8 cellular contexts compared by ENCODE assay signal in the genomic region with DNA sequence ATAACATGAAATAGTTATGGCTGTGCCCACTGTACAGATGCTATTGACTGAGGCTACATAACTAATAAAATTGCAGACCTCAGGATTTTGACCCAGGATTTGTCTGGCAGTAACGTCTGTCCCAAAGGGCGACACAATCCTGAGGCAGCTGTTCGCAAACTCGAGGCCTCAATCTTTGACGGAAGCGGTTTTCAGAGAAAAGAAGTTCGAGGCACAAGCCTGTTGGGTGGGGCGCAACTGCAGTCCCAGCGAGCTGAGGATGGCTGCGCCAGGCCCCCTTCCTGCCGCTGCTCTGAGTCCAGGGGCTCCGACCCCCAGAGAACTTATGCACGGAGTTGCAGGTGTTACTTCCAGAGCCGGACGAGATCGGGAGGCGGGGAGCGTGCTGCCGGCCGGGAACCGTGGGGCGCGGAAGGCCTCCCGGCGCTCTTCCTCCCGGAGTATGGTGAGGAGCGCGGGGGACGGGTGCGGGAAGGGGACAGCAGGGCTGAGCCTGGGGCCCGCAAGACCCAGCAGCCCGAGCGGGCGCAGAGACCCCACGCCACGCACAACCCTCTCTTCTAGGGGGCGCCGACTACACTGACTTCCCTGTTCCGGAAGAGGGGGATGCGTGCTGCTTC. TPM values are rescaled to one million over a fixed set of nuclear protein-coding genes. Genes with fewer than 3 reads are reported as not detected.
DNase-seq lines count a peak whose midpoint lies in the region; ATAC-seq and TF ChIP-seq lines count a peak whose summit lies in the region.

A gene (plus strand): TSS at position 242 of the 620 bp plus-strand sequence. CDS start 18 bp downstream, at position 260.

- 3 to 6% methylated on average over 40 of the region's 40 CpGs for WGBS in sigmoid colon, 2 donors

- peak within 1 kb of the TSS; percentile 24 to 61 (median 52) for H3K4me3 ChIP-seq in sigmoid colon

- no peak for ATAC-seq in HG02642 (IDR thresholded peaks at IDR 0.05; ENCODE audit: poor library complexity, unreplicated experiment)

- TF ChIP-seq POLR2A in sigmoid colon (IDR thresholded peaks at IDR 0.05) = no peak

- H3K36me3 ChIP-seq in sigmoid colon = peaks cover 0 to 22% (median 1%) of the 10 kb centered on the region in 4 donors

- H3K27me3 ChIP-seq in sigmoid colon = no peaks in the 10 kb centered on the region

- intact Hi-C loops in sigmoid colon (cut with DNase I) = no loop called here

- no peaks in the 10 kb centered on the region for H3K27me3 Mint-ChIP-seq in glutamatergic neuron (ENCODE audit: unreplicated experiment)

- H3K4me1 Mint-ChIP-seq in glutamatergic neuron (ENCODE audit: low read depth, unreplicated experiment) = peaks cover 2% of the 10 kb centered on the region

- H3K27ac ChIP-seq in sigmoid colon = peak within 1 kb of the TSS in 2 of 4 donors; percentile 32 to 50

- H3K4me3 Mint-ChIP-seq in glutamatergic neuron (ENCODE audit: unreplicated experiment) = peak within 1 kb of the TSS; percentile 83

- no peak within 1 kb of the TSS for H3K27ac Mint-ChIP-seq in glutamatergic neuron (ENCODE audit: unreplicated experiment)

- H3K9me3 Mint-ChIP-seq in glutamatergic neuron (ENCODE audit: unreplicated experiment) = peaks cover 8% of the 10 kb centered on the region

- DNase-seq in HUDEP-2 (lab: John Stamatoyannopoulos, UW; ENCODE audit: unreplicated experiment in 76 of 76) = peak in 49 of 76 experiments; percentile 4 to 53 (median 28)
- DNase-seq in activated T-cell treated with anti-CD3 and anti-CD28 coated beads, Interleukin-2, amount 50 U/mL, for 1 hour = peak; percentile 52
- no peak for DNase-seq in glutamatergic neuron
- no peak for DNase-seq in sigmoid colon
- no peak for DNase-seq in cerebellar nuclear complex (lab: John Stamatoyannopoulos, UW)
- no peak for DNase-seq in glomerular visceral epithelial cell (ENCODE audit: extremely low spot score)
- DNase-seq in NCI-H2196 treated with DMSO at 0.1 percent for 48 hours (lab: John Stamatoyannopoulos, UW; ENCODE audit: unreplicated experiment) = no peak

- no peak for TF ChIP-seq EP300 in sigmoid colon (IDR thresholded peaks at IDR 0.05)

- TF ChIP-seq CTCF in glutamatergic neuron (IDR thresholded peaks at IDR 0.05; ENCODE audit: partially characterized antibody, unreplicated experiment) (no peak), sigmoid colon (IDR thresholded peaks at IDR 0.05) (no peak)

- H3K36me3 Mint-ChIP-seq in glutamatergic neuron (ENCODE audit: unreplicated experiment) = peaks cover 13% of the 10 kb centered on the region

- peaks cover 0 to 7% (median 5%) of the 10 kb centered on the region in 4 donors for H3K9me3 ChIP-seq in sigmoid colon

- H3K4me1 ChIP-seq in sigmoid colon = peaks cover 0 to 12% (median 4%) of the 10 kb centered on the region in 4 donors

RNA-seq across cellular contexts. Expression of the gene that starts here (rescaled TPM):
- total RNA-seq in glutamatergic neuron (ENCODE audit: unreplicated experiment) (0.29 TPM), sigmoid colon (1 to 10 TPM; 1.1 to 3.9 (median 2.9) TPM)
- 10 to 100 TPM in 1 of 3 donors, 1 to 10 TPM in 1, not detected in 1; 1.2 to 16.8 TPM for polyA plus RNA-seq in sigmoid colon

Comparison
In these comparisons a context has a peak if more than half of its experiments do, and no peak if none do; other contexts are left out.
1. DNase-seq: peak in HUDEP-2 (49 of 76) and activated T-cell treated with anti-CD3 and anti-CD28 coated beads, Interleukin-2, amount 50 U/mL, for 1 hour (single experiment); none in glutamatergic neuron (single experiment), sigmoid colon (single experiment), cerebellar nuclear complex (0 of 2), glomerular visceral epithelial cell (single experiment) and NCI-H2196 treated with DMSO at 0.1 percent for 48 hours (single experiment).